ENCODE assay signal across 12 cellular contexts in genomic region chr10:70498970-70499828, GRCh38. TPM values are rescaled to one million over a fixed set of nuclear protein-coding genes. Genes with fewer than 3 reads are reported as not detected.
DNase-seq lines count a peak whose midpoint lies in the region; ATAC-seq, FAIRE-seq and TF ChIP-seq lines count a peak whose summit lies in the region.
"Had no signal": no experiment of that assay in that cellular context is flagged by ENCODE, and none has a peak within 500 bp of the region (broad histone marks: within the 10 kb centered on the region; RNA-seq: fewer than 3 reads in every experiment).

No MANE protein-coding gene starts in this region.

- H3K4me1 ChIP-seq in HEK293 (ENCODE audit: control insufficient read depth, insufficient read depth, low read length) (no peaks in the 10 kb centered on the region), ascending aorta (peaks cover 0 to 9% of the 10 kb centered on the region in 2 donors), right atrium auricular region (peaks cover 0 to 44% of the 10 kb centered on the region in 2 donors), psoas muscle (peaks cover 15% of the 10 kb centered on the region)

- no peak for ATAC-seq in psoas muscle
- ATAC-seq in HG03460 (IDR thresholded peaks at IDR 0.05; ENCODE audit: unreplicated experiment) = no peak
- no peak for ATAC-seq in HG02840 (IDR thresholded peaks at IDR 0.05; ENCODE audit: low FRiP score, unreplicated experiment)
- ATAC-seq: activated CD4-positive, alpha-beta T cell treated with anti-CD3 and anti-CD28 coated beads for 36 hours; T-cell had no signal

- H3K27ac ChIP-seq in HEK293 (ENCODE audit: extremely low read depth, low read depth, low read length) = no peak overlapping the region
- H3K27ac ChIP-seq in ascending aorta = peak overlapping the region; percentile 22 to 43
- H3K27ac ChIP-seq in right atrium auricular region = peak overlapping the region; percentile 17 to 18
- peak overlapping the region; percentile 12 for H3K27ac ChIP-seq in psoas muscle

- no peak for TF ChIP-seq CTCF in HEK293 (tag by site-specific recombination; IDR thresholded peaks at IDR 0.05)
- no peak for TF ChIP-seq CTCF in ascending aorta (IDR thresholded peaks at IDR 0.05)
- TF ChIP-seq CTCF in right atrium auricular region (IDR thresholded peaks at IDR 0.05) = no peak
- TF ChIP-seq CTCF in psoas muscle (IDR thresholded peaks at IDR 0.05) = no peak

- H3K36me3 ChIP-seq in HEK293 (ENCODE audit: control insufficient read depth in 2 of 2, insufficient read depth in 1 of 2, low read length in 2 of 2) = peaks cover 3 to 5% of the 10 kb centered on the region in 2 experiments; a peak in 2 of 3 replicates
- H3K36me3 ChIP-seq in ascending aorta = no peaks in the 10 kb centered on the region
- H3K36me3 ChIP-seq in right atrium auricular region = no peaks in the 10 kb centered on the region
- no peaks in the 10 kb centered on the region for H3K36me3 ChIP-seq in psoas muscle (ENCODE audit: insufficient read depth in 1 of 2, low read depth in 1 of 2)

- FAIRE-seq in urothelium cell line (lab: Jason Lieb, UNC) = no peak

- H3K9me3 ChIP-seq in HEK293 (ENCODE audit: control insufficient read depth, insufficient read depth, low read depth, low read length) = no peaks in the 10 kb centered on the region
- H3K9me3 ChIP-seq in ascending aorta = no peaks in the 10 kb centered on the region
- no peaks in the 10 kb centered on the region for H3K9me3 ChIP-seq in right atrium auricular region
- no peaks in the 10 kb centered on the region for H3K9me3 ChIP-seq in psoas muscle

- CTCF ChIA-PET in HEK293 (lab: Yijun Ruan, JAX) = interaction anchor here (0.7 kb wide), 1 partner anchor 911 kb away, joined by 3 read pairs; no protein-coding TSS in a partner anchor

- H3K27me3 ChIP-seq in ascending aorta (no peaks in the 10 kb centered on the region), right atrium auricular region (no peaks in the 10 kb centered on the region), psoas muscle (ENCODE audit: insufficient read depth in 3 of 3, low read length in 2 of 3) (no peaks in the 10 kb centered on the region)

- H3K4me3 ChIP-seq in HEK293 (ENCODE audit: low read depth, low read length) (no peak overlapping the region), ascending aorta (no peak overlapping the region), right atrium auricular region (no peak overlapping the region), psoas muscle (no peak overlapping the region)

- POLR2A ChIA-PET in HEK293 (lab: Yijun Ruan, JAX) = interaction anchor here (0.7 kb wide), 1 partner anchor 1532 kb away, joined by 3 read pairs; no protein-coding TSS in a partner anchor

- intact Hi-C loops in ascending aorta (cut with DNase I) (no loop called here), psoas muscle (cut with DNase I) (no loop called here)

- 64 to 78% (median 67%) methylated on average over 10 of the region's 10 CpGs for WGBS in psoas muscle, 3 donors

- DNase-seq in ascending aorta (ENCODE audit: low spot score in 2 of 2) (no peak), right atrium auricular region (ENCODE audit: low spot score) (no peak), psoas muscle (no peak), NCI-H1092 treated with DMSO at 0.1 percent for 48 hours (lab: John Stamatoyannopoulos, UW) (no peak), urothelium cell line (ENCODE audit: low spot score) (no peak)
- DNase-seq: activated CD4-positive, alpha-beta T cell treated with anti-CD3 and anti-CD28 coated beads for 36 hours; central memory CD4-positive, alpha-beta T cell; NCI-H2171; T-cell had no signal

TF ChIP-seq in HEK293, 187 proteins besides CTCF, POLR2A, EP300 and RAD21:
- peak; percentile 52 for TF ChIP-seq ZIC2 (tag by site-specific recombination; IDR thresholded peaks at IDR 0.05)
- TF ChIP-seq, protein P1, sequence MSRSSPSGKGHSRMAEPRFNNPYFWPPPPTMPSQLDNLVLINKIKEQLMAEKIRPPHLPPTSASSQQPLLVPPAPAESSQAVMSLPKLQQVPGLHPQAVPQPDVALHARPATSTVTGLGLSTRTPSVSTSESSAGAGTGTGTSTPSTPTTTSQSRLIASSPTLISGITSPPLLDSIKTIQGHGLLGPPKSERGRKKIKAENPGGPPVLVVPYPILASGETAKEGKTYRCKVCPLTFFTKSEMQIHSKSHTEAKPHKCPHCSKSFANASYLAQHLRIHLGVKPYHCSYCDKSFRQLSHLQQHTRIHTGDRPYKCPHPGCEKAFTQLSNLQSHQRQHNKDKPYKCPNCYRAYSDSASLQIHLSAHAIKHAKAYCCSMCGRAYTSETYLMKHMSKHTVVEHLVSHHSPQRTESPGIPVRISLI (tag by site-specific recombination; IDR thresholded peaks at IDR 0.05) = no peak

RNA-seq across cellular contexts. Expression of gene PALD1, which starts 20.6 kb away (rescaled TPM):
- total RNA-seq in ascending aorta (21.7 TPM), right atrium auricular region (1 to 10 TPM; 4.9 to 8.5 TPM), psoas muscle (1 to 10 TPM; 2.8 to 4.0 (median 3.3) TPM)
- 1 to 10 TPM; 1.0 to 2.5 (median 2.4) TPM for polyA plus RNA-seq in psoas muscle

RNA-seq across cellular contexts. Expression of gene NODAL, which starts 57.7 kb away (rescaled TPM):
- total RNA-seq in ascending aorta (not detected), right atrium auricular region (not detected), psoas muscle (not detected)
- under 1 TPM in 2 of 3 donors, not detected in 1; 0.08 to 0.10 TPM for polyA plus RNA-seq in psoas muscle
- total RNA-seq: activated CD4-positive, alpha-beta T cell treated with anti-CD3 and anti-CD28 coated beads for 36 hours; T-cell had no signal
